18 cellular contexts compared by ENCODE assay signal in genomic region chr6:112475083-112475482, GRCh38.
DNase-seq lines count a peak whose midpoint lies in the region; ATAC-seq, FAIRE-seq and TF ChIP-seq lines count a peak whose summit lies in the region.
"Had no signal": no experiment of that assay in that cellular context is flagged by ENCODE, and none has a peak within 500 bp of the region (broad histone marks: within the 10 kb centered on the region; RNA-seq: fewer than 3 reads in every experiment).

No MANE protein-coding gene starts in this region.

- DNase-seq in A172 (ENCODE audit: low spot score) (peak; percentile 35), GM04504 (ENCODE audit: low read depth) (peak; percentile 94), fibroblast of pulmonary artery (ENCODE audit: low read depth) (peak; percentile 38), H4 (ENCODE audit: low spot score) (no peak), posterior vena cava (ENCODE audit: low spot score) (no peak)
- no peak for DNase-seq in activated CD4-positive, CD25-positive, alpha-beta regulatory T cell treated with anti-CD3 and anti-CD28 coated beads, Interleukin-2, amount 50 U/mL, for 72 hours
- DNase-seq: activated CD4-positive, alpha-beta T cell treated with anti-CD3 and anti-CD28 coated beads for 48 hours; activated T-cell treated with anti-CD3 and anti-CD28 coated beads, Interleukin-2, amount 50 U/mL, for 1 hour; central memory CD4-positive, alpha-beta T cell; islet precursor cell; NCI-H187; NCI-H524 treated with DMSO at 0.1 percent for 48 hours; retina; stimulated activated CD4-positive, alpha-beta T cell treated with anti-CD3 and anti-CD28 coated beads, Interleukin-1b, Interleukin-23, amount 100 ng/mL, for 48 hours had no signal

- intact Hi-C loops in posterior vena cava (cut with DNase I), result no loop called here

- no peak for TF ChIP-seq CTCF in fibroblast of pulmonary artery (IDR thresholded peaks at IDR 0.05; ENCODE audit: low read length, missing control alignments)

- H3K4me3 ChIP-seq in fibroblast of pulmonary artery (replicated peaks; ENCODE audit: low read depth, low read length), result no peak overlapping the region
- H3K4me3 ChIP-seq: GM12878 had no signal

- FAIRE-seq in TTC549 (lab: Jason Lieb, UNC), result peak; percentile 94
- FAIRE-seq: GM12878, H54 had no signal

- ATAC-seq in GM21737 (IDR thresholded peaks at IDR 0.05; ENCODE audit: unreplicated experiment), result no peak
- ATAC-seq: GM12878 had no signal

Comparison
In these comparisons a context has a peak if more than half of its experiments do, and no peak if none do; other contexts are left out.
1. DNase-seq: peak in A172 (single experiment), GM04504 (single experiment) and fibroblast of pulmonary artery (single experiment); none in activated CD4-positive, CD25-positive, alpha-beta regulatory T cell treated with anti-CD3 and anti-CD28 coated beads, Interleukin-2, amount 50 U/mL, for 72 hours (single experiment), H4 (single experiment) and posterior vena cava (single experiment).